In the genomic region with DNA sequence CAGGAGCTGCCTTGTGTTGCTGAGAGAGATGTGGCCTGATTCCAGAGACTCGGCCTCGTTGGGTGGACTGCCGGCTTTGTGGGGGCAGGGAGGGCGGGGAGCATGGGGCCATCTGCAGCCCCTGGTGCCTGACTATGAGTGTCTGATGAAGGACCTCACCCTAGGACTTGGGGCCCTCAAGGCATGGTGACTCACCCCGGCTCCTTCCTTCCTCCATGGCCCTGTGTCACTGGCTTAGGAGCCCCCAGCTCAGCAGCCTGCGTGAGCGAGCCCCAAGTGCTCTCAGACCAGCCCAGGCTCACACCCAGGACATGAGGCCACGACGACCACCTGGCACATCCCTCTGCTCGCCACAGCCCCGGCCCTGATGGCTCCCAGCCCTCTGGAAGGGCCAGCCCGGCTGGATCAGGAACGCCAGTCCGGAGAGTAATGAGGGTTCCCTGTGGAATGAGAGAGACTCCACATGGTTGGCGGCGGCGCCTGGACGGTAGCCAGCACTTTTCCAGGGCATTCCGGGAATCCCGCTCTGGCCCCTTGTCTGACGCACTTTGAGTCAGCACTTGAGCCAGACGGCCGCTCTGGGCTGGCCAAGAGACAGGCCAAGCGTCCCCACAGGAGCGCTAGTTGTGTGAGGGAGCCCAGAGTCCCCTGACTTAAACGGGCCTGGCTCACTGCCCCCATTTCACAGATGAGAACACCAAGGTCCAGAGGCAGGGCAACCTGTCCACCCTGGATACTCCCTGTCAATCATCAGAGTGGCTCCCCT, we compare ENCODE assay signal across 10 cellular contexts. TPM values are rescaled to one million over a fixed set of nuclear protein-coding genes. Genes with fewer than 3 reads are reported as not detected.
DNase-seq lines count a peak whose midpoint lies in the region; TF ChIP-seq lines count a peak whose summit lies in the region.
"Had no signal": no experiment of that assay in that cellular context is flagged by ENCODE, and none has a peak within 500 bp of the region (broad histone marks: within the 10 kb centered on the region; RNA-seq: fewer than 3 reads in every experiment).

No MANE protein-coding gene starts in this region.

- H3K9ac ChIP-seq in skeletal muscle satellite cell (ENCODE audit: low read depth, low read length), result peak overlapping the region; percentile 71

- H3K9me3 ChIP-seq in left ventricle myocardium inferior (replicated peaks) (no peaks in the 10 kb centered on the region), skeletal muscle satellite cell (replicated peaks; ENCODE audit: low read length) (no peaks in the 10 kb centered on the region)

- no peak for TF ChIP-seq CTCF in left ventricle myocardium inferior (IDR thresholded peaks at IDR 0.05; ENCODE audit: borderline replicate concordance)

- H3K4me3 ChIP-seq in left ventricle myocardium inferior (peak overlapping the region; percentile 10), skeletal muscle satellite cell (ENCODE audit: low read length) (peak overlapping the region; percentile 29)

- H3K27me3 ChIP-seq in left ventricle myocardium inferior (ENCODE audit: low read depth), result no peaks in the 10 kb centered on the region
- peaks cover 2% of the 10 kb centered on the region for H3K27me3 ChIP-seq in skeletal muscle satellite cell (ENCODE audit: control insufficient read depth, insufficient read depth, low read length)

- DNase-seq in GM04503 (ENCODE audit: low read depth), result peak; percentile 85
- peak; percentile 93 for DNase-seq in amniotic stem cell (lab: John Stamatoyannopoulos, UW)
- DNase-seq in left ventricle myocardium inferior, result peak; percentile 92
- no peak for DNase-seq in iPS-NIHi7 (ENCODE audit: extremely low spot score)
- DNase-seq in central memory CD4-positive, alpha-beta T cell, result no peak
- no peak for DNase-seq in SKM-1 (lab: John Stamatoyannopoulos, UW; ENCODE audit: unreplicated experiment)
- no peak for DNase-seq in activated naive CD4-positive, alpha-beta T cell treated with Interleukin-2 at 50 U/mL for 16 hours
- DNase-seq: activated CD4-positive, alpha-beta T cell treated with anti-CD3 and anti-CD28 coated beads, Interleukin-2, amount 50 U/mL, for 4 hours; stimulated activated naive CD4-positive, alpha-beta T cell treated with Interleukin-2 at 50 U/mL for 16 hours had no signal

- H3K27ac ChIP-seq in left ventricle myocardium inferior (replicated peaks), result peak overlapping the region; percentile 74

- intact Hi-C loops in left ventricle myocardium inferior (cut with micrococcal nuclease), result no loop called here

- H3K36me3 ChIP-seq in left ventricle myocardium inferior (no peaks in the 10 kb centered on the region), skeletal muscle satellite cell (ENCODE audit: insufficient read depth, low read length) (no peaks in the 10 kb centered on the region)

- peak overlapping the region; percentile 73 for H3K4me2 ChIP-seq in skeletal muscle satellite cell (ENCODE audit: low read length)

- H3K4me1 ChIP-seq in left ventricle myocardium inferior (peaks cover 69% of the 10 kb centered on the region), skeletal muscle satellite cell (ENCODE audit: control insufficient read depth, insufficient read depth, low read length) (peaks cover 54% of the 10 kb centered on the region)

RNA-seq across cellular contexts. Expression of gene SHISAL1, which starts 50.6 kb away (rescaled TPM):
- 1.3 TPM for total RNA-seq in left ventricle myocardium inferior
- 0.76 and 0.87 TPM in 2 replicates for total RNA-seq in skeletal muscle satellite cell (2012; rRNA removed)

Comparison
In these comparisons a context has a peak if more than half of its experiments do, and no peak if none do; other contexts are left out.
1. DNase-seq: peak in GM04503 (single experiment), amniotic stem cell (single experiment) and left ventricle myocardium inferior (single experiment); none in iPS-NIHi7 (single experiment), central memory CD4-positive, alpha-beta T cell (single experiment), SKM-1 (single experiment) and activated naive CD4-positive, alpha-beta T cell treated with Interleukin-2 at 50 U/mL for 16 hours (single experiment).